In genomic region chr6:156933201-156934053, GRCh38 we compare ENCODE assay signal across 1 cellular context.
TF ChIP-seq lines count a peak whose summit lies in the region.

No MANE protein-coding gene starts in this region.

TF ChIP-seq in HepG2, 621 proteins besides CTCF, POLR2A, EP300 and RAD21 (continued from another document and continues in another):
- TF ChIP-seq ZNF362 (CRISPR knock-in tag; IDR thresholded peaks at IDR 0.05; ENCODE audit: borderline replicate concordance): peak; percentile 99
- no peak for TF ChIP-seq ETV5 (CRISPR knock-in tag; IDR thresholded peaks at IDR 0.05; ENCODE audit: borderline replicate concordance)
- no peak for TF ChIP-seq CEBPZ (IDR thresholded peaks at IDR 0.05; ENCODE audit: low read length)
- no peak for TF ChIP-seq TP53 (CRISPR knock-in tag; conservative IDR thresholded peaks at IDR 0.05)
- TF ChIP-seq MNT (IDR thresholded peaks at IDR 0.05): peak; percentile 57
- no peak for TF ChIP-seq BCLAF1 (IDR thresholded peaks at IDR 0.05)
- peak; percentile 61; the same call in 1 of the 2 replicates for TF ChIP-seq PITX1 (CRISPR knock-in tag; IDR thresholded peaks at IDR 0.05)
- peak; percentile 43; the same call in 1 of the 2 replicates for TF ChIP-seq YEATS4 (CRISPR knock-in tag; IDR thresholded peaks at IDR 0.05; ENCODE audit: borderline replicate concordance)
- peak; percentile 60; the same call in 1 of the 2 replicates for TF ChIP-seq RXRB (CRISPR knock-in tag; IDR thresholded peaks at IDR 0.05; ENCODE audit: borderline replicate concordance)
- TF ChIP-seq ZSCAN29 (CRISPR knock-in tag; conservative IDR thresholded peaks at IDR 0.05): peak; percentile 81
- peak; percentile 54; the same call in 1 of the 2 replicates for TF ChIP-seq THAP11 (CRISPR knock-in tag; IDR thresholded peaks at IDR 0.05)
- TF ChIP-seq NR2C2 (CRISPR knock-in tag; IDR thresholded peaks at IDR 0.05; ENCODE audit: borderline replicate concordance): peak; percentile 54; the same call in 1 of the 2 replicates
- no peak for TF ChIP-seq HDAC6 (IDR thresholded peaks at IDR 0.05; ENCODE audit: low read depth, low read length)
- no peak for TF ChIP-seq ZNF343 (CRISPR knock-in tag; IDR thresholded peaks at IDR 0.05)
- 0 out of 2 replicates have a peak, but pooled peaks have one; percentile 24 for TF ChIP-seq RBAK (CRISPR knock-in tag; IDR thresholded peaks at IDR 0.05)
- no peak; the same call in 1 of the 2 replicates for TF ChIP-seq NR2F6 (IDR thresholded peaks at IDR 0.05)
- TF ChIP-seq NR2F6 (CRISPR knock-in tag; IDR thresholded peaks at IDR 0.05): peak; percentile 37; the same call in 1 of the 2 replicates
- peak; percentile 80 for TF ChIP-seq GATAD2A (CRISPR knock-in tag; IDR thresholded peaks at IDR 0.05)
- TF ChIP-seq PAXIP1 (CRISPR knock-in tag; conservative IDR thresholded peaks at IDR 0.05): peak; percentile 82
- peak; percentile 77 for TF ChIP-seq ZFY (CRISPR knock-in tag; IDR thresholded peaks at IDR 0.05)
- TF ChIP-seq SMC3 (IDR thresholded peaks at IDR 0.05; ENCODE audit: low read length): no peak
- TF ChIP-seq KDM6A (CRISPR knock-in tag; IDR thresholded peaks at IDR 0.05; ENCODE audit: low read depth): no peak
- TF ChIP-seq REPIN1 (CRISPR knock-in tag; IDR thresholded peaks at IDR 0.05; ENCODE audit: borderline replicate concordance, low read depth): peak; percentile 68; the same call in 1 of the 2 replicates
- TF ChIP-seq KLF9 (CRISPR knock-in tag; IDR thresholded peaks at IDR 0.05; ENCODE audit: low read depth): 0 out of 2 replicates have a peak, but pooled peaks have one; percentile 45
- 0 out of 2 replicates have a peak, but pooled peaks have one; percentile 27 for TF ChIP-seq THRA (CRISPR knock-in tag; IDR thresholded peaks at IDR 0.05; ENCODE audit: borderline replicate concordance)
- TF ChIP-seq SP4 (CRISPR knock-in tag; IDR thresholded peaks at IDR 0.05): no peak
- no peak for TF ChIP-seq ZNF576 (CRISPR knock-in tag; IDR thresholded peaks at IDR 0.05)
- peak; percentile 98 for TF ChIP-seq SOX13 (IDR thresholded peaks at IDR 0.05)
- TF ChIP-seq SOX13 (CRISPR knock-in tag; conservative IDR thresholded peaks at IDR 0.05 in 1 of 2, IDR thresholded peaks at IDR 0.05 in 1 of 2): peak; percentile 71 to 98; a peak in 2 of 4 replicates
- peak; percentile 90 for TF ChIP-seq TBX2 (CRISPR knock-in tag; IDR thresholded peaks at IDR 0.05; ENCODE audit: borderline replicate concordance)
- no peak for TF ChIP-seq MTF1 (CRISPR knock-in tag; IDR thresholded peaks at IDR 0.05)
- 0 out of 2 replicates have a peak, but pooled peaks have one; percentile 38 for TF ChIP-seq ZMAT3 (CRISPR knock-in tag; conservative IDR thresholded peaks at IDR 0.05)
- peak; percentile 61; the same call in 1 of the 2 replicates for TF ChIP-seq POGZ (CRISPR knock-in tag; IDR thresholded peaks at IDR 0.05)
- TF ChIP-seq KMT2A (CRISPR knock-in tag; IDR thresholded peaks at IDR 0.05): peak; percentile 59
- TF ChIP-seq MAFG (CRISPR knock-in tag; IDR thresholded peaks at IDR 0.05): no peak
- peak; percentile 67; the same call in 1 of the 2 replicates for TF ChIP-seq ZNF580 (CRISPR knock-in tag; IDR thresholded peaks at IDR 0.05; ENCODE audit: borderline replicate concordance, low read depth)
- peak; percentile 53; the same call in 1 of the 2 replicates for TF ChIP-seq FOXO1 (CRISPR knock-in tag; IDR thresholded peaks at IDR 0.05)
- peak; percentile 88 for TF ChIP-seq ZFX (CRISPR knock-in tag; IDR thresholded peaks at IDR 0.05; ENCODE audit: low read depth)
- no peak for TF ChIP-seq ZIK1 (CRISPR knock-in tag; IDR thresholded peaks at IDR 0.05; ENCODE audit: borderline replicate concordance, low read depth)
- TF ChIP-seq FUBP1 (CRISPR knock-in tag; IDR thresholded peaks at IDR 0.05; ENCODE audit: borderline replicate concordance): no peak
- no peak for TF ChIP-seq HMGXB4 (CRISPR knock-in tag; IDR thresholded peaks at IDR 0.05; ENCODE audit: borderline replicate concordance in 1 of 2, low read depth in 1 of 2)
- 0 out of 2 replicates have a peak, but pooled peaks have one; percentile 22 for TF ChIP-seq KDM2A (CRISPR knock-in tag; IDR thresholded peaks at IDR 0.05; ENCODE audit: borderline replicate concordance, low read depth)
- TF ChIP-seq ZNF772 (CRISPR knock-in tag; IDR thresholded peaks at IDR 0.05): no peak
- TF ChIP-seq ZNF292 (CRISPR knock-in tag; IDR thresholded peaks at IDR 0.05; ENCODE audit: borderline replicate concordance, low read depth): peak; percentile 81; the same call in 1 of the 2 replicates
